21 cellular contexts compared by ENCODE assay signal in the genomic region with DNA sequence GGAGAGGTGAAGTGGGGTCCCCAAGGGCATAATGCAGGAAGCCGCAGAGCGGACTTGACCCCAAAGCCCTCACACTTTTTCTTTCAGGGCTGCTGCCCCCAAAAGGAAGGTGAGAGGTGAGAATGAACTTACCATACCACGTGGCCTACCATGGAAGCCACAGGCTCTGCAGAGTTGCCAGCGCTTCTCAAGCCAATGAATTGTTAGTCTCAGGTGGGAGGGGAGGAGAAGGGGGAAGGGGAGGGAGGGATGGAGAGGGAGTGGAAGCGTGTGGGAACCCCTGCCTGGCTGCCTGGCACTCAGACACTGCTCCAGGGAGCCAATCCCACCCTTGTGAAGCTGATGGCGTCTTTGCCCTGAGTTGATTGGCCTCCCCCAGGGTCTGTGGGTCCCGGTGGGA.
"Had no signal": no experiment of that assay in that cellular context is flagged by ENCODE, and none has a peak within 500 bp of the region (broad histone marks: within the 10 kb centered on the region; RNA-seq: fewer than 3 reads in every experiment).

No MANE protein-coding gene starts in this region.

- H3K4me1 ChIP-seq: breast epithelium, esophagus muscularis mucosa, heart right ventricle, left ventricle myocardium inferior had no signal

- H3K27ac ChIP-seq: breast epithelium, esophagus muscularis mucosa, heart right ventricle, left ventricle myocardium inferior, thoracic aorta had no signal

- DNase-seq: activated B cell treated with CpG ODN at 0.5 μM for 24 hours; activated CD4-positive, alpha-beta T cell treated with anti-CD3 and anti-CD28 coated beads, Interleukin-2, amount 50 U/mL, for 1 hour; activated CD8-positive, alpha-beta T cell treated with anti-CD3 and anti-CD28 coated beads for 36 hours; activated naive CD4-positive, alpha-beta T cell; activated T-cell treated with anti-CD3 and anti-CD28 coated beads, Interleukin-2, amount 50 U/mL, for 48 hours; central memory CD4-positive, alpha-beta T cell; foreskin melanocyte; heart right ventricle; left ventricle myocardium inferior; mucosa of descending colon; stimulated activated CD4-positive, alpha-beta T cell treated with anti-CD3 and anti-CD28 coated beads, Interleukin-12 subunit alpha, Interleukin-12 subunit beta, amount 100 ng/mL, for 4 hours; stimulated activated CD4-positive, alpha-beta T cell treated with anti-CD3 and anti-CD28 coated beads, Interleukin-4, amount 100 ng/mL, for 24 hours; trophoblast cell had no signal

- H3K4me3 ChIP-seq: breast epithelium, esophagus muscularis mucosa, heart right ventricle, left ventricle myocardium inferior, lung, mucosa of descending colon, skin epidermis, thoracic aorta had no signal

- H3K9me3 ChIP-seq: breast epithelium, esophagus muscularis mucosa, heart right ventricle, left ventricle myocardium inferior, mucosa of descending colon, thoracic aorta had no signal

- ATAC-seq: activated naive CD4-positive, alpha-beta T cell treated with anti-CD3 and anti-CD28 coated beads, Interleukin-2, amount 50 U/mL, for 72 hours; heart right ventricle; mucosa of descending colon; sciatic nerve; stimulated activated effector memory CD8-positive, alpha-beta T cell treated with anti-CD3 and anti-CD28 coated beads, Interleukin-12 subunit alpha, Interleukin-12 subunit beta, amount 100 ng/mL, for 72 hours had no signal

- H3K36me3 ChIP-seq: breast epithelium, esophagus muscularis mucosa, heart right ventricle, left ventricle myocardium inferior, thoracic aorta had no signal

- H3K27me3 ChIP-seq: breast epithelium, esophagus muscularis mucosa, heart right ventricle had no signal
